Comparison of ENCODE assay signal across 1 cellular context in the genomic region with DNA sequence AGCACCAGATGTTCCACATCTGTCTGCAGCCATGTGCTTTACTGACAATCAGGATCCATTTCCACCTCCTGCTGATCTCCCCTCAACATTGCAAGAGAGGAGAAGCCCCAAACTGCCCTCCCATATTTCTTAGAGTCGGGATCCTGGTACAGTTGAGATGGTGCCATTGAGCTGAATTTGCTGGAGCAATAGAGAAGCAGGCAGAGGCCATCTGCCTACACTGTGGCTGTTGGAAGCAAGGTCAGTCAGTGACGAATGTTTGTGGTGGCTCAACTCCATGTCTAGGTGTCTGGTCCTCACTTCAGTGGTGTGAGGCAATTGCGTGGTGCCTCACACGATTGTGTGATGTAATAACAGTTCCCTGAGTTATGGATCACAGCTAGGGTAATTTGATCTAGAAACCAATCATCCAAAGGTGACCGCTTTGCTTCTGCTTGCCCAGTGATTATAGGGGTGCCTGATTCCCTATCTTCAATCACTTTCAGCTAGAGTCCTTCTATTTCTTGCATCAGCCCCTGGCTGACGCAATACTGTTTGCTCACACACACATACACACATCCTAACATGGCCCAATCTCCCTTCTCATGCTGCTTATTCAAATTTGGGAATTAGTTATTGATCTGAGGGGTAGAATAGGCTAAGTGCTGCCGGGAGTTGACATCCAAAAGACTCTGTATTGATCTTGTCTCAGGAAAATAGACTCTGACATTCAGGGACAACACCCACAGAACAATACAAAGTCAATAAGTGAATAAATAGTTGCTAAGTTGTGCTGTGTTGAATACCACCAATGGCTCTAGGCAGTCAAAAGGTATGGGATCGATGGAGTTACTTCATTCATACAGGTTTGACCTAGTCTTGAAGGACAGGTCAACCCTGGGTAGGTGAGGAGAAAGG.
TF ChIP-seq lines count a peak whose summit lies in the region.

No MANE protein-coding gene starts in this region.

TF ChIP-seq in K562, 482 proteins besides CTCF, POLR2A, EP300 and RAD21 (continued from another document):
- TF ChIP-seq POLR2B (IDR thresholded peaks at IDR 0.05; ENCODE audit: low read depth, partially characterized antibody) (no peak), RBM39 (optimal IDR thresholded peaks at IDR 0.05; ENCODE audit: low read depth, low read length) (no peak), SMARCB1 (IDR thresholded peaks at IDR 0.05; ENCODE audit: insufficient read length, low read depth) (no peak), ELF1 (tag; IDR thresholded peaks at IDR 0.05) (no peak; the same call in 1 of the 2 replicates), MCM2 (IDR thresholded peaks at IDR 0.05; ENCODE audit: low read depth) (no peak), PHB2 (IDR thresholded peaks at IDR 0.05; ENCODE audit: low read depth) (no peak), ASH1L (IDR thresholded peaks at IDR 0.05; ENCODE audit: borderline replicate concordance, low read depth, partially characterized antibody) (no peak), SNRNP70 (optimal IDR thresholded peaks at IDR 0.05; ENCODE audit: low read depth, low read length) (no peak), DACH1 (IDR thresholded peaks at IDR 0.05; ENCODE audit: partially characterized antibody) (no peak), ZKSCAN3 (CRISPR knock-in tag; IDR thresholded peaks at IDR 0.05) (no peak), ETV6 (IDR thresholded peaks at IDR 0.05; ENCODE audit: borderline replicate concordance in 1 of 2, low read depth in 2 of 2, low read length in 1 of 2) (no peak), ETV6 (CRISPR knock-in tag; IDR thresholded peaks at IDR 0.05; ENCODE audit: borderline replicate concordance) (no peak), ESRRA (IDR thresholded peaks at IDR 0.05; ENCODE audit: borderline replicate concordance, low read depth) (no peak; the same call in 1 of the 2 replicates), HMG20B (CRISPR knock-in tag; IDR thresholded peaks at IDR 0.05) (no peak), ZNF76 (CRISPR knock-in tag; IDR thresholded peaks at IDR 0.05; ENCODE audit: borderline replicate concordance) (peak; percentile 56; the same call in 1 of the 2 replicates), GTF2E2 (tag; IDR thresholded peaks at IDR 0.05) (no peak), HDGF (IDR thresholded peaks at IDR 0.05) (no peak), ZNF57 (CRISPR knock-in tag; IDR thresholded peaks at IDR 0.05) (no peak), ZNF707 (CRISPR knock-in tag; conservative IDR thresholded peaks at IDR 0.05) (no peak), MEIS2 (IDR thresholded peaks at IDR 0.05; ENCODE audit: partially characterized antibody) (no peak), KDM2B (CRISPR knock-in tag; IDR thresholded peaks at IDR 0.05) (no peak)
- TF ChIP-seq, protein P1, sequence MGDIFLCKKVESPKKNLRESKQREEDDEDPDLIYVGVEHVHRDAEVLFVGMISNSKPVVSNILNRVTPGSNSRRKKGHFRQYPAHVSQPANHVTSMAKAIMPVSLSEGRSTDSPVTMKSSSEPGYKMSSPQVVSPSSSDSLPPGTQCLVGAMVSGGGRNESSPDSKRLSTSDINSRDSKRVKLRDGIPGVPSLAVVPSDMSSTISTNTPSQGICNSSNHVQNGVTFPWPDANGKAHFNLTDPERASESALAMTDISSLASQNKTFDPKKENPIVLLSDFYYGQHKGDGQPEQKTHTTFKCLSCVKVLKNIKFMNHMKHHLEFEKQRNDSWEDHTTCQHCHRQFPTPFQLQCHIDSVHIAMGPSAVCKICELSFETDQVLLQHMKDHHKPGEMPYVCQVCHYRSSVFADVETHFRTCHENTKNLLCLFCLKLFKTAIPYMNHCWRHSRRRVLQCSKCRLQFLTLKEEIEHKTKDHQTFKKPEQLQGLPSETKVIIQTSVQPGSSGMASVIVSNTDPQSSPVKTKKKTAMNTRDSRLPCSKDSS (IDR thresholded peaks at IDR 0.05; ENCODE audit: low read depth, partially characterized antibody) = no peak
- TF ChIP-seq, protein P2, sequence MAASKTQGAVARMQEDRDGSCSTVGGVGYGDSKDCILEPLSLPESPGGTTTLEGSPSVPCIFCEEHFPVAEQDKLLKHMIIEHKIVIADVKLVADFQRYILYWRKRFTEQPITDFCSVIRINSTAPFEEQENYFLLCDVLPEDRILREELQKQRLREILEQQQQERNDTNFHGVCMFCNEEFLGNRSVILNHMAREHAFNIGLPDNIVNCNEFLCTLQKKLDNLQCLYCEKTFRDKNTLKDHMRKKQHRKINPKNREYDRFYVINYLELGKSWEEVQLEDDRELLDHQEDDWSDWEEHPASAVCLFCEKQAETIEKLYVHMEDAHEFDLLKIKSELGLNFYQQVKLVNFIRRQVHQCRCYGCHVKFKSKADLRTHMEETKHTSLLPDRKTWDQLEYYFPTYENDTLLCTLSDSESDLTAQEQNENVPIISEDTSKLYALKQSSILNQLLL (CRISPR knock-in tag; IDR thresholded peaks at IDR 0.05; ENCODE audit: borderline replicate concordance) = no peak
